ENCODE assay signal across 11 cellular contexts in the genomic region with DNA sequence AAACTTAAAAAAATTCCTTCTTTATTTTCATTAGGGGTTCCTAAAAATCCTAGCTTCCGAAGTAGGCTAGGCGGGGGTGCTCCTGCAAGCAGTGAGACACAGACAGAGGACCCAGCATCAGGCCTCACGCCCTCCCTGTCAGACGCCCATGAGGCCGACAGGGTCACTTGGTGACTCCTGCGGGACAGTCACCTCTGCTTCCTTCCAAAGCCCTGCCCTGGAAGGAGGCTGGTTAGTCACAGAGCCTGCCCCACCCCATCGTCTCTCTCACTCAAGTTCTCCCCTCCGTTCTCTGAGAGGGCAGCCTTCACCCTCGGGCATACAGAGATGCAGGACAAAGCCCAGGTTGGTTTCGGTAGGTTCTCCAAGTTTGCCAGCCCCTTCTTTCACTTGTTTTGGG. TPM values are rescaled to one million over a fixed set of nuclear protein-coding genes. Genes with fewer than 3 reads are reported as not detected.
DNase-seq lines count a peak whose midpoint lies in the region; ATAC-seq and TF ChIP-seq lines count a peak whose summit lies in the region.
"Had no signal": no experiment of that assay in that cellular context is flagged by ENCODE, and none has a peak within 500 bp of the region (broad histone marks: within the 10 kb centered on the region; RNA-seq: fewer than 3 reads in every experiment).

No MANE protein-coding gene starts in this region.

- H4K20me1 ChIP-seq in neural progenitor cell (ENCODE audit: low read depth): no peaks in the 10 kb centered on the region

- no peak overlapping the region for H3K4me2 ChIP-seq in neural progenitor cell

- no peak overlapping the region for H3K9ac ChIP-seq in neural progenitor cell

- H2AFZ ChIP-seq in neural progenitor cell (replicated peaks): no peak overlapping the region

- peaks cover 18% of the 10 kb centered on the region for H3K4me1 Mint-ChIP-seq in neural progenitor cell

- no peak overlapping the region for H3K4me3 Mint-ChIP-seq in neural progenitor cell

- peaks cover 2% of the 10 kb centered on the region for H3K36me3 Mint-ChIP-seq in neural progenitor cell

- H3K9me3 ChIP-seq in esophagus muscularis mucosa (no peaks in the 10 kb centered on the region), neural progenitor cell (ENCODE audit: low read depth) (no peaks in the 10 kb centered on the region), testis (no peaks in the 10 kb centered on the region)
- H3K9me3 ChIP-seq: prostate gland had no signal

- H3K4me1 ChIP-seq in esophagus muscularis mucosa (peaks cover 74 to 92% (median 83%) of the 10 kb centered on the region in 4 donors), neural progenitor cell (peaks cover 36% of the 10 kb centered on the region), testis (no peaks in the 10 kb centered on the region)

- peaks cover 2% of the 10 kb centered on the region for H3K27me3 Mint-ChIP-seq in neural progenitor cell (ENCODE audit: insufficient read depth, low read depth)

- DNase-seq in EL: peak; percentile 58
- peak; percentile 20 for DNase-seq in RKO (ENCODE audit: low spot score)
- no peak for DNase-seq in esophagus muscularis mucosa (ENCODE audit: extremely low spot score)
- DNase-seq in NCI-H774 (lab: John Stamatoyannopoulos, UW): no peak
- no peak for DNase-seq in neural progenitor cell (ENCODE audit: low spot score)
- DNase-seq in testis: no peak
- DNase-seq: H7, KBM-7 had no signal

- H3K27ac Mint-ChIP-seq in neural progenitor cell: no peak overlapping the region

- TF ChIP-seq POLR2A in esophagus muscularis mucosa (IDR thresholded peaks at IDR 0.05; ENCODE audit: low read depth) (no peak), testis (IDR thresholded peaks at IDR 0.05) (no peak)

- no peaks in the 10 kb centered on the region for H3K27me3 ChIP-seq in esophagus muscularis mucosa
- no peaks in the 10 kb centered on the region for H3K27me3 ChIP-seq in neural progenitor cell
- no peaks in the 10 kb centered on the region for H3K27me3 ChIP-seq in testis

- peaks cover 3% of the 10 kb centered on the region for H3F3A ChIP-seq in neural progenitor cell (ENCODE audit: low read depth)

- H3K27ac ChIP-seq in esophagus muscularis mucosa (replicated peaks in 1 of 4) (peak overlapping the region; percentile 4 to 75 (median 50)), skin epidermis (peak overlapping the region in 19 of 21 experiments; percentile 36 to 93 (median 81)), neural progenitor cell (no peak overlapping the region), testis (no peak overlapping the region)

- H3K79me2 ChIP-seq in neural progenitor cell (ENCODE audit: low read depth): no peaks in the 10 kb centered on the region

- H3K36me3 ChIP-seq in esophagus muscularis mucosa (no peaks in the 10 kb centered on the region), neural progenitor cell (no peaks in the 10 kb centered on the region), testis (ENCODE audit: low read depth, missing control alignments) (no peaks in the 10 kb centered on the region)
- H3K36me3 ChIP-seq: prostate gland had no signal

- TF ChIP-seq EP300 in esophagus muscularis mucosa (IDR thresholded peaks at IDR 0.05): no peak

- intact Hi-C loops in esophagus muscularis mucosa (cut with DNase I) (no loop called here), testis (cut with DNase I; ENCODE audit: low total_unique reads) (no loop called here)

- H3K4me3 ChIP-seq in esophagus muscularis mucosa (no peak overlapping the region), skin epidermis (no peak overlapping the region), neural progenitor cell (no peak overlapping the region), testis (no peak overlapping the region)
- H3K4me3 ChIP-seq: prostate gland had no signal

- no peaks in the 10 kb centered on the region for H3K9me3 Mint-ChIP-seq in neural progenitor cell

- 57% methylated on average over 10 of the region's 10 CpGs for WGBS in esophagus muscularis mucosa
- WGBS in testis, 2 donors: 66 to 76% methylated on average over 9 to 10 of the region's 10 CpGs

- no peak for ATAC-seq in GM18517 (IDR thresholded peaks at IDR 0.05; ENCODE audit: unreplicated experiment)

- TF ChIP-seq CTCF in esophagus muscularis mucosa (IDR thresholded peaks at IDR 0.05) (no peak), neural progenitor cell (IDR thresholded peaks at IDR 0.05) (no peak), testis (IDR thresholded peaks at IDR 0.05) (no peak)

RNA-seq across cellular contexts. Expression of a gene that starts 38.6 kb away (rescaled TPM):
- total RNA-seq in esophagus muscularis mucosa (10 to 100 TPM in 3 of 4 donors, 1 to 10 TPM in 1; 10.0 to 24.7 (median 21.7) TPM), neural progenitor cell (ENCODE audit: low replicate concordance) (6.9 and 11.9 TPM in 2 replicates), testis (10 to 100 TPM in 1 of 2 donors, 1 to 10 TPM in 1; 9.4 to 10.2 TPM)
- polyA plus RNA-seq in testis (ENCODE audit: insufficient read depth, low read depth, low replicate concordance): 8.0 TPM

RNA-seq across cellular contexts. Expression of a gene that starts 39.9 kb away (rescaled TPM):
- total RNA-seq in esophagus muscularis mucosa (1 to 10 TPM in 2 of 4 donors, under 1 TPM in 2; 0.17 to 1.2 (median 0.68) TPM), neural progenitor cell (ENCODE audit: low replicate concordance) (0.15 TPM in 1 of 2 replicates, not detected in the other), testis (1 to 10 TPM; 1.4 to 3.1 TPM)
- polyA plus RNA-seq in testis (ENCODE audit: insufficient read depth, low read depth, low replicate concordance): 1.4 TPM

Comparison
In these comparisons a context has a peak if more than half of its experiments do, and no peak if none do; other contexts are left out.
1. DNase-seq: peak in EL (single experiment) and RKO (single experiment); none in esophagus muscularis mucosa (single experiment), NCI-H774 (single experiment), neural progenitor cell (single experiment) and testis (single experiment).
2. H3K27ac ChIP-seq: peak in esophagus muscularis mucosa (4 of 4) and skin epidermis (19 of 21); none in neural progenitor cell (single experiment) and testis (0 of 2).